ENCODE assay signal across 3 cellular contexts in the genomic region with DNA sequence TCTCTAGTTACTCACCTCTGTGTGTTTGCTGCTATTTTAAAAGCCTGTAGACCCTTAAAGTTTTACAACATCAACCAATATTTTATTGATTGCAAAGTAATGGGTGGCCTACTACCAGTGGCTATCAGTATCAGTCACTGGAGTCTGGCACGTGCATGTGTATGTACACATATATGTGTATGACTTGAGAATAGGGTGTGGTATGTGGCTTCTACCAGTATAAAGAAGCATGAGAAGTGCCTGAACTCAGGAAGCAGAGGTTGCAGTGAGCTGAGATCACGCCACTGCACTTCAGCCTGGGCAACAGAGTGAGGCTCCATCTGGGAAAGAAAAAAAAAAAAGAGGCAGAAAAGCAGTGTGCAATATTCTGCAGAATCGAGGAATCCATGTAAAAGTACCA.
TF ChIP-seq lines count a peak whose summit lies in the region.

No MANE protein-coding gene starts in this region.

TF ChIP-seq in A549, 52 proteins besides CTCF, POLR2A, EP300 and RAD21:
- TF ChIP-seq HDAC2 (IDR thresholded peaks at IDR 0.05) (no peak), BHLHE40 (IDR thresholded peaks at IDR 0.05; ENCODE audit: low read depth, low read length) (no peak), NFE2L2 (conservative IDR thresholded peaks at IDR 0.05; ENCODE audit: low read length) (no peak), PHF8 (IDR thresholded peaks at IDR 0.05; ENCODE audit: borderline replicate concordance, low read depth) (no peak), JUNB (IDR thresholded peaks at IDR 0.05) (no peak), CHD2 (IDR thresholded peaks at IDR 0.05; ENCODE audit: low read length, partially characterized antibody) (no peak), RCOR1 (IDR thresholded peaks at IDR 0.05; ENCODE audit: low read depth, low read length) (no peak), EHMT2 (IDR thresholded peaks at IDR 0.05; ENCODE audit: low read depth) (no peak), ATOH8 (CRISPR knock-in tag; IDR thresholded peaks at IDR 0.05; ENCODE audit: low read depth) (no peak), RNF2 (IDR thresholded peaks at IDR 0.05; ENCODE audit: borderline replicate concordance, low read depth) (no peak)

TF ChIP-seq in GM23338, 12 proteins besides CTCF, POLR2A, EP300 and RAD21:
- TF ChIP-seq NANOG (IDR thresholded peaks at IDR 0.05; ENCODE audit: borderline replicate concordance) = 0 out of 2 replicates have a peak, but pooled peaks have one; percentile 1
- TF ChIP-seq, protein P1, sequence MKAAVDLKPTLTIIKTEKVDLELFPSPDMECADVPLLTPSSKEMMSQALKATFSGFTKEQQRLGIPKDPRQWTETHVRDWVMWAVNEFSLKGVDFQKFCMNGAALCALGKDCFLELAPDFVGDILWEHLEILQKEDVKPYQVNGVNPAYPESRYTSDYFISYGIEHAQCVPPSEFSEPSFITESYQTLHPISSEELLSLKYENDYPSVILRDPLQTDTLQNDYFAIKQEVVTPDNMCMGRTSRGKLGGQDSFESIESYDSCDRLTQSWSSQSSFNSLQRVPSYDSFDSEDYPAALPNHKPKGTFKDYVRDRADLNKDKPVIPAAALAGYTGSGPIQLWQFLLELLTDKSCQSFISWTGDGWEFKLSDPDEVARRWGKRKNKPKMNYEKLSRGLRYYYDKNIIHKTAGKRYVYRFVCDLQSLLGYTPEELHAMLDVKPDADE (IDR thresholded peaks at IDR 0.05) = no peak

TF ChIP-seq in H1, 55 proteins besides CTCF, POLR2A, EP300 and RAD21:
- TF ChIP-seq SIN3A (conservative IDR thresholded peaks at IDR 0.05 in 1 of 2, IDR thresholded peaks at IDR 0.05 in 1 of 2; ENCODE audit: low read depth in 1 of 2, low read length in 2 of 2) = no peak
- TF ChIP-seq CHD2 (IDR thresholded peaks at IDR 0.05; ENCODE audit: low read length) = no peak
- no peak for TF ChIP-seq KDM5A (IDR thresholded peaks at IDR 0.05; ENCODE audit: low read length)
- no peak for TF ChIP-seq EZH2 (IDR thresholded peaks at IDR 0.05; ENCODE audit: low read depth, low read length, severe bottlenecking)
